ENCODE assay signal across 19 cellular contexts in genomic region chr2:134027980-134028379, GRCh38.
DNase-seq lines count a peak whose midpoint lies in the region; ATAC-seq, FAIRE-seq and TF ChIP-seq lines count a peak whose summit lies in the region.
"Had no signal": no experiment of that assay in that cellular context is flagged by ENCODE, and none has a peak within 500 bp of the region (broad histone marks: within the 10 kb centered on the region; RNA-seq: fewer than 3 reads in every experiment).

No MANE protein-coding gene starts in this region.

- intact Hi-C loops in left colon (cut with DNase I, micrococcal nuclease), result no loop called here

- H3K9me3 ChIP-seq in endodermal cell (ENCODE audit: control insufficient read depth, low read length) (no peaks in the 10 kb centered on the region), small intestine (ENCODE audit: control insufficient read depth, low read depth) (no peaks in the 10 kb centered on the region)
- H3K9me3 ChIP-seq: BE2C, sigmoid colon had no signal

- peak; percentile 11 for DNase-seq in EH (ENCODE audit: low read depth)
- DNase-seq in endodermal cell, result peak; percentile 59
- DNase-seq in left colon, result no peak
- peak; percentile 36 for DNase-seq in small intestine
- DNase-seq in NCI-H446 treated with DMSO at 0.1 percent for 48 hours (lab: John Stamatoyannopoulos, UW), result no peak
- DNase-seq in SHP77 treated with DMSO at 0.1 percent for 48 hours (lab: John Stamatoyannopoulos, UW), result no peak
- no peak for DNase-seq in NCI-H446 (lab: John Stamatoyannopoulos, UW)
- no peak for DNase-seq in erythroblast (lab: John Stamatoyannopoulos, UW)
- DNase-seq: activated CD4-positive, CD25-positive, alpha-beta regulatory T cell treated with anti-CD3 and anti-CD28 coated beads, Interleukin-2, amount 50 U/mL, for 72 hours; BE2C; DND-41; NCI-H526; sigmoid colon; T-cell had no signal

- H3K9me3 Mint-ChIP-seq in endodermal cell, result no peaks in the 10 kb centered on the region
- H3K9me3 Mint-ChIP-seq: activated naive CD4-positive, alpha-beta T cell treated with anti-CD3 and anti-CD28 coated beads, Interleukin-2, amount 50 U/mL, for 72 hours; central memory CD8-positive, alpha-beta T cell; natural killer cell treated with Interleukin-12 subunit alpha and Interleukin-12 subunit beta and Interleukin-15 and Interleukin-18, amount 100 ng/mL, for 72 hours; stimulated activated memory B cell treated with anti-CD40 and anti-IgM and Interleukin-4, amounts not matched to agents 10 μg/mL and 1 μg/mL and 100 μg/mL, for 72 hours; T-cell had no signal

- no peaks in the 10 kb centered on the region for H3K36me3 Mint-ChIP-seq in endodermal cell (ENCODE audit: low read depth)
- H3K36me3 Mint-ChIP-seq: activated naive CD4-positive, alpha-beta T cell treated with anti-CD3 and anti-CD28 coated beads, Interleukin-2, amount 50 U/mL, for 72 hours; natural killer cell treated with Interleukin-12 subunit alpha and Interleukin-12 subunit beta and Interleukin-15 and Interleukin-18, amount 100 ng/mL, for 72 hours; stimulated activated memory B cell treated with anti-CD40 and anti-IgM and Interleukin-4, amounts not matched to agents 10 μg/mL and 1 μg/mL and 100 μg/mL, for 72 hours; T-cell had no signal

- H3K36me3 ChIP-seq in endodermal cell (ENCODE audit: control insufficient read depth, insufficient read depth, low read length) (no peaks in the 10 kb centered on the region), small intestine (ENCODE audit: control insufficient read depth in 2 of 2, insufficient read depth in 2 of 2, low read length in 2 of 2) (no peaks in the 10 kb centered on the region)
- H3K36me3 ChIP-seq: BE2C, sigmoid colon had no signal

- TF ChIP-seq POLR2A in erythroblast (IDR thresholded peaks at IDR 0.05; ENCODE audit: low read length), result no peak

- H3K4me1 ChIP-seq in endodermal cell (ENCODE audit: control insufficient read depth, insufficient read depth, low read length), result no peaks in the 10 kb centered on the region
- H3K4me1 ChIP-seq in small intestine (ENCODE audit: control insufficient read depth in 2 of 2, insufficient read depth in 1 of 2, low read depth in 1 of 2, low read length in 1 of 2), result no peaks in the 10 kb centered on the region
- H3K4me1 ChIP-seq: BE2C, sigmoid colon had no signal

- H3K27me3 ChIP-seq in endodermal cell (ENCODE audit: control insufficient read depth, insufficient read depth, low read length, poor library complexity, severe bottlenecking) (no peaks in the 10 kb centered on the region), small intestine (ENCODE audit: control insufficient read depth in 2 of 2, insufficient read depth in 2 of 2, low read length in 2 of 2) (peaks cover 0 to 2% of the 10 kb centered on the region in 2 donors)
- H3K27me3 ChIP-seq: BE2C had no signal

- H3K9ac ChIP-seq in endodermal cell (ENCODE audit: extremely low read depth, low read length, poor library complexity, severe bottlenecking), result no peak overlapping the region

- H3K4me3 Mint-ChIP-seq in endodermal cell, result no peak overlapping the region
- H3K4me3 Mint-ChIP-seq: central memory CD8-positive, alpha-beta T cell; natural killer cell treated with Interleukin-12 subunit alpha and Interleukin-12 subunit beta and Interleukin-15 and Interleukin-18, amount 100 ng/mL, for 72 hours; stimulated activated memory B cell treated with anti-CD40 and anti-IgM and Interleukin-4, amounts not matched to agents 10 μg/mL and 1 μg/mL and 100 μg/mL, for 72 hours; T-cell had no signal

- no peak overlapping the region for H3K27ac Mint-ChIP-seq in endodermal cell
- H3K27ac Mint-ChIP-seq: activated naive CD4-positive, alpha-beta T cell treated with anti-CD3 and anti-CD28 coated beads, Interleukin-2, amount 50 U/mL, for 72 hours; natural killer cell treated with Interleukin-12 subunit alpha and Interleukin-12 subunit beta and Interleukin-15 and Interleukin-18, amount 100 ng/mL, for 72 hours; stimulated activated memory B cell treated with anti-CD40 and anti-IgM and Interleukin-4, amounts not matched to agents 10 μg/mL and 1 μg/mL and 100 μg/mL, for 72 hours; T-cell had no signal

- 92 to 97% methylated on average over 3 to 21 of the region's 21 CpGs for WGBS in endodermal cell (ENCODE audit: insufficient coverage in 1 of 2, insufficient read length in 1 of 2), 2 experiments
- 4 to 19% (median 16%) methylated on average over 20 to 21 of the region's 21 CpGs for WGBS in small intestine, 3 donors

- TF ChIP-seq CTCF in endodermal cell (conservative IDR thresholded peaks at IDR 0.05), result no peak

- peaks cover 6% of the 10 kb centered on the region for H3K4me1 Mint-ChIP-seq in endodermal cell
- H3K4me1 Mint-ChIP-seq: central memory CD8-positive, alpha-beta T cell; T-cell had no signal

- ATAC-seq in left colon, result peak; percentile 26
- ATAC-seq: activated naive CD4-positive, alpha-beta T cell treated with anti-CD3 and anti-CD28 coated beads, Interleukin-2, amount 50 U/mL, for 72 hours; T-cell had no signal

- H3K27ac ChIP-seq in endodermal cell (ENCODE audit: low read depth, low read length), result no peak overlapping the region
- H3K27ac ChIP-seq in small intestine (ENCODE audit: low read depth in 1 of 2, low read length in 1 of 2), result no peak overlapping the region
- H3K27ac ChIP-seq: sigmoid colon had no signal

- FAIRE-seq in small intestine (lab: Jason Lieb, UNC), result no peak
- FAIRE-seq: RCC 7860 had no signal

- peaks cover 2% of the 10 kb centered on the region for H3K27me3 Mint-ChIP-seq in endodermal cell (ENCODE audit: insufficient read depth)

- no peak overlapping the region for H3K4me3 ChIP-seq in endodermal cell (ENCODE audit: low read length)
- H3K4me3 ChIP-seq in small intestine (ENCODE audit: low read depth in 1 of 2, low read length in 2 of 2), result peak overlapping the region in 1 of 2 donors; percentile 8
- H3K4me3 ChIP-seq: sigmoid colon had no signal

Comparison
In these comparisons a context has a peak if more than half of its experiments do, and no peak if none do; other contexts are left out.
1. DNase-seq: peak in EH (single experiment), endodermal cell (single experiment) and small intestine (single experiment); none in left colon (0 of 2), NCI-H446 treated with DMSO at 0.1 percent for 48 hours (single experiment), SHP77 treated with DMSO at 0.1 percent for 48 hours (single experiment), NCI-H446 (0 of 2) and erythroblast (0 of 2).